Comparison of ENCODE assay signal across 15 cellular contexts in genomic region chr1:158008630-158009029, GRCh38. TPM values are rescaled to one million over a fixed set of nuclear protein-coding genes. Genes with fewer than 3 reads are reported as not detected.
DNase-seq lines count a peak whose midpoint lies in the region; ATAC-seq, FAIRE-seq and TF ChIP-seq lines count a peak whose summit lies in the region.
"Had no signal": no experiment of that assay in that cellular context is flagged by ENCODE, and none has a peak within 500 bp of the region (broad histone marks: within the 10 kb centered on the region; RNA-seq: fewer than 3 reads in every experiment).

No MANE protein-coding gene starts in this region.

- in situ Hi-C loops in gastrocnemius medialis (cut with MboI; ENCODE audit: low sequenced_read_pairs in 4 of 4) = no loop called here

- POLR2A ChIA-PET in HCT116 (lab: Charles Lee) = no interaction called here

- CTCF ChIA-PET in HCT116 (lab: Charles Lee) = no interaction called here

- H3K36me3 ChIP-seq in HCT116 (ENCODE audit: control insufficient read depth in 1 of 2, insufficient read depth in 2 of 2, low read length in 2 of 2) = no peaks in the 10 kb centered on the region
- no peaks in the 10 kb centered on the region for H3K36me3 ChIP-seq in astrocyte (ENCODE audit: insufficient read depth, low read length)
- H3K36me3 ChIP-seq in gastrocnemius medialis = no peaks in the 10 kb centered on the region

- H3K9me3 ChIP-seq in HCT116 (ENCODE audit: control insufficient read depth in 1 of 2, insufficient read depth in 1 of 2, low read depth in 1 of 2, low read length in 2 of 2) = no peaks in the 10 kb centered on the region
- no peaks in the 10 kb centered on the region for H3K9me3 ChIP-seq in astrocyte (ENCODE audit: insufficient read depth, low read depth, low read length)
- no peaks in the 10 kb centered on the region for H3K9me3 ChIP-seq in gastrocnemius medialis

- H4K20me1 ChIP-seq in HCT116 (ENCODE audit: insufficient read depth) (no peaks in the 10 kb centered on the region), astrocyte (ENCODE audit: insufficient read depth, low read length) (peaks cover 27% of the 10 kb centered on the region)

- H3K4me3 Mint-ChIP-seq in astrocyte (ENCODE audit: unreplicated experiment) = no peak overlapping the region
- H3K4me3 Mint-ChIP-seq: naive thymus-derived CD4-positive, alpha-beta T cell; stimulated activated naive CD8-positive, alpha-beta T cell treated with anti-CD3 and anti-CD28 coated beads, Interleukin-15, Interleukin-2, amounts not matched to agents 100 ng/mL and 50 ng/mL, for 24 hours had no signal

- no peak for ATAC-seq in HCT116
- no peak for ATAC-seq in gastrocnemius medialis
- no peak for ATAC-seq in GM19328 (IDR thresholded peaks at IDR 0.05; ENCODE audit: unreplicated experiment)
- ATAC-seq: naive thymus-derived CD4-positive, alpha-beta T cell had no signal

- TF ChIP-seq POLR2A in HCT116 (IDR thresholded peaks at IDR 0.05; ENCODE audit: borderline replicate concordance, extremely low read depth, insufficient read depth, insufficient read length) (no peak), gastrocnemius medialis (IDR thresholded peaks at IDR 0.05) (no peak)

- FAIRE-seq in astrocyte (lab: Jason Lieb, UNC) = no peak

- H3K4me3 ChIP-seq in HCT116 (replicated peaks in 1 of 2; ENCODE audit: low read depth in 1 of 2, low read length in 2 of 2) (no peak overlapping the region), astrocyte (ENCODE audit: insufficient read depth, low read depth, low read length) (no peak overlapping the region), gastrocnemius medialis (no peak overlapping the region)

- H2AFZ ChIP-seq in HCT116 (ENCODE audit: low read depth, low read length, poor library complexity, severe bottlenecking) = no peak overlapping the region
- H2AFZ ChIP-seq in astrocyte (ENCODE audit: low read depth, low read length) = no peak overlapping the region

- RAD21 ChIA-PET in HCT116 (lab: Charles Lee; ENCODE audit: low non-redundant PET in 1 of 2, low total read pairs in 2 of 2, uncharacterized antibody in 2 of 2, unreplicated experiment in 2 of 2) = no interaction called here

- H3K27me3 ChIP-seq in HCT116 (ENCODE audit: insufficient read depth, low read length) (no peaks in the 10 kb centered on the region), astrocyte (ENCODE audit: insufficient read depth, low read length) (no peaks in the 10 kb centered on the region), gastrocnemius medialis (no peaks in the 10 kb centered on the region)

- H3K27ac Mint-ChIP-seq in astrocyte (ENCODE audit: unreplicated experiment) = peak overlapping the region; percentile 87
- H3K27ac Mint-ChIP-seq: stimulated activated naive CD8-positive, alpha-beta T cell treated with anti-CD3 and anti-CD28 coated beads, Interleukin-15, Interleukin-2, amounts not matched to agents 100 ng/mL and 50 ng/mL, for 24 hours had no signal

- no peak for TF ChIP-seq RAD21 in HCT116 (IDR thresholded peaks at IDR 0.05; ENCODE audit: low read depth)

- no peak overlapping the region for H3K27ac ChIP-seq in HCT116 (ENCODE audit: low read depth, low read length)
- H3K27ac ChIP-seq in astrocyte (ENCODE audit: low read depth, low read length) = peak overlapping the region; percentile 98
- peak overlapping the region; percentile 56 to 79 (median 63) for H3K27ac ChIP-seq in gastrocnemius medialis

- peaks cover 34 to 58% of the 10 kb centered on the region in 2 experiments for H3K4me1 ChIP-seq in HCT116 (ENCODE audit: control insufficient read depth in 1 of 2, insufficient read depth in 2 of 2, low read length in 2 of 2)
- H3K4me1 ChIP-seq in astrocyte (ENCODE audit: insufficient read depth, low read length) = peaks cover 73% of the 10 kb centered on the region
- peaks cover 13 to 19% of the 10 kb centered on the region in 2 donors for H3K4me1 ChIP-seq in gastrocnemius medialis

- H3K36me3 Mint-ChIP-seq in astrocyte (ENCODE audit: low read depth, unreplicated experiment) = peaks cover 20% of the 10 kb centered on the region
- H3K36me3 Mint-ChIP-seq: naive thymus-derived CD4-positive, alpha-beta T cell had no signal

- intact Hi-C loops in HCT116 (cut with micrococcal nuclease) = no loop called here
- intact Hi-C loops in gastrocnemius medialis (cut with DNase I; ENCODE audit: low total_unique reads) = no loop called here

- no TSS peak for BruUV-seq in HCT116 (replicated peaks; lab: Mats Ljungman, UMichigan)

- peaks cover 100% of the 10 kb centered on the region for H3K79me2 ChIP-seq in HCT116 (ENCODE audit: insufficient read depth, low read length)
- H3K79me2 ChIP-seq in astrocyte (ENCODE audit: insufficient read depth, low read length) = peaks cover 89% of the 10 kb centered on the region

- no peaks in the 10 kb centered on the region for H3K27me3 Mint-ChIP-seq in astrocyte (ENCODE audit: low read depth, unreplicated experiment)

- H3K9me2 ChIP-seq in HCT116 (ENCODE audit: insufficient read depth) = no peaks in the 10 kb centered on the region

- H3K9ac ChIP-seq in HCT116 (ENCODE audit: low read length) = no peak overlapping the region
- H3K9ac ChIP-seq in astrocyte (ENCODE audit: low read length) = peak overlapping the region; percentile 5

- DNase-seq in HCT116 (ENCODE audit: low read depth, low spot score) (no peak), astrocyte (ENCODE audit: low read depth) (no peak), kidney tubule cell (ENCODE audit: low spot score) (peak; percentile 60), gastrocnemius medialis (no peak), NCI-H2029 (lab: John Stamatoyannopoulos, UW) (no peak), AG08395 (ENCODE audit: low spot score) (no peak), NCI-H510A (lab: John Stamatoyannopoulos, UW) (no peak)
- DNase-seq: activated CD4-positive, CD25-positive, alpha-beta regulatory T cell; head of caudate nucleus; KG1; naive thymus-derived CD4-positive, alpha-beta T cell; NCI-H2171 treated with DMSO at 0.1 percent for 48 hours; stimulated activated CD4-positive, alpha-beta T cell treated with anti-CD3 and anti-CD28 coated beads, Interleukin-2, amount 100 ng/mL, for 48 hours had no signal

- peaks cover 94% of the 10 kb centered on the region for H3K4me1 Mint-ChIP-seq in astrocyte (ENCODE audit: low read depth, unreplicated experiment)
- H3K4me1 Mint-ChIP-seq: naive thymus-derived CD4-positive, alpha-beta T cell had no signal

- TF ChIP-seq CTCF in HCT116 (IDR thresholded peaks at IDR 0.05 in 2 of 3, conservative IDR thresholded peaks at IDR 0.05 in 1 of 3; ENCODE audit: borderline replicate concordance in 1 of 3, insufficient read depth in 1 of 3, low read depth in 2 of 3, low read length in 2 of 3) (no peak), astrocyte (IDR thresholded peaks at IDR 0.05; ENCODE audit: insufficient read depth, low read depth, low read length) (no peak), gastrocnemius medialis (IDR thresholded peaks at IDR 0.05 in 4 of 5, conservative IDR thresholded peaks at IDR 0.05 in 1 of 5) (no peak)

- H3K4me2 ChIP-seq in HCT116 (ENCODE audit: low read length) = peak overlapping the region; percentile 85
- peak overlapping the region; percentile 87 for H3K4me2 ChIP-seq in astrocyte (ENCODE audit: low read length)

- no peaks in the 10 kb centered on the region for H3K9me3 Mint-ChIP-seq in astrocyte (ENCODE audit: unreplicated experiment)
- H3K9me3 Mint-ChIP-seq: naive thymus-derived CD4-positive, alpha-beta T cell; stimulated activated naive CD8-positive, alpha-beta T cell treated with anti-CD3 and anti-CD28 coated beads, Interleukin-15, Interleukin-2, amounts not matched to agents 100 ng/mL and 50 ng/mL, for 24 hours had no signal

TF ChIP-seq in HCT116, 20 proteins besides CTCF, POLR2A, EP300 and RAD21:
- TF ChIP-seq SP1 (IDR thresholded peaks at IDR 0.05; ENCODE audit: low read depth) = no peak
- no peak for TF ChIP-seq CBX3 (IDR thresholded peaks at IDR 0.05; ENCODE audit: low read depth)
- TF ChIP-seq REST (IDR thresholded peaks at IDR 0.05; ENCODE audit: low read depth) = no peak
- no peak for TF ChIP-seq TCF7L2 (IDR thresholded peaks at IDR 0.05; ENCODE audit: borderline replicate concordance, extremely low read depth, insufficient read depth, insufficient read length)
- TF ChIP-seq EZH2 (IDR thresholded peaks at IDR 0.05) = no peak

RNA-seq across cellular contexts. Expression of gene KIRREL1, which starts 15.2 kb away (rescaled TPM):
- 20.0 TPM for total RNA-seq in HCT116 (2021; ENCODE audit: unreplicated experiment)
- polyA plus RNA-seq in HCT116 (2012) = 12.6 and 14.3 TPM in 2 replicates
- 195 and 231 TPM in 2 replicates for total RNA-seq in astrocyte
- 10 to 100 TPM in 1 of 4 donors, 1 to 10 TPM in 3; 2.8 to 15.1 (median 6.6) TPM for total RNA-seq in gastrocnemius medialis
- total RNA-seq: naive thymus-derived CD4-positive, alpha-beta T cell had no signal
- polyA plus RNA-seq: naive thymus-derived CD4-positive, alpha-beta T cell had no signal
